In genomic region chr5:136769900-136770684, GRCh38 we compare ENCODE assay signal across 8 cellular contexts.
DNase-seq lines count a peak whose midpoint lies in the region; ATAC-seq and TF ChIP-seq lines count a peak whose summit lies in the region.

No MANE protein-coding gene starts in this region.

- peak; percentile 80 for ATAC-seq in RWPE2 (ENCODE audit: low read depth)
- peak; percentile 96 for ATAC-seq in left lung

- peak; percentile 11 to 20 (median 17) for DNase-seq in stimulated activated CD4-positive, alpha-beta T cell treated with anti-CD3 and anti-CD28 coated beads, Interleukin-12 subunit alpha, Interleukin-12 subunit beta, amount 100 ng/mL, for 48 hours (ENCODE audit: low read depth in 2 of 3, low spot score in 1 of 3)
- DNase-seq in stimulated activated CD4-positive, alpha-beta T cell treated with anti-CD3 and anti-CD28 coated beads, Interleukin-4, amount 100 ng/mL, for 4 hours = no peak
- DNase-seq in GOT3 (lab: John Stamatoyannopoulos, UW) = peak; percentile 35
- DNase-seq in RWPE2 (ENCODE audit: low spot score) = peak; percentile 68
- DNase-seq in choroid plexus epithelial cell (ENCODE audit: low read depth) = peak; percentile 89
- DNase-seq in left lung = peak; percentile 38 to 46
- DNase-seq in superior temporal gyrus (ENCODE audit: extremely low spot score) = peak; percentile 89

- H3K9me3 ChIP-seq in RWPE2 (ENCODE audit: severe bottlenecking) (no peaks in the 10 kb centered on the region), left lung (no peaks in the 10 kb centered on the region)

- intact Hi-C loops in left lung (cut with DNase I) = loop anchor here in 1 of 2 donors (10.0 kb wide), 1 partner anchor 525 kb away; no protein-coding TSS in a partner anchor

- H3K4me3 ChIP-seq in RWPE2 (ENCODE audit: severe bottlenecking) (no peak overlapping the region), choroid plexus epithelial cell (ENCODE audit: low read depth, low read length) (no peak overlapping the region), left lung (no peak overlapping the region)

- H3K27me3 ChIP-seq in RWPE2 (ENCODE audit: insufficient read depth, poor library complexity, severe bottlenecking) (peaks cover 7% of the 10 kb centered on the region), left lung (no peaks in the 10 kb centered on the region)

- peak; percentile 87 for TF ChIP-seq CTCF in LNCAP (IDR thresholded peaks at IDR 0.05)
- peak; percentile 95 for TF ChIP-seq CTCF in RWPE2 (IDR thresholded peaks at IDR 0.05; ENCODE audit: poor library complexity, severe bottlenecking)
- TF ChIP-seq CTCF in choroid plexus epithelial cell (conservative IDR thresholded peaks at IDR 0.05; ENCODE audit: low read depth, low read length) = peak; percentile 99
- peak; percentile 54 to 71 for TF ChIP-seq CTCF in left lung (IDR thresholded peaks at IDR 0.05)

- H3K27ac ChIP-seq in RWPE2 (ENCODE audit: poor library complexity, severe bottlenecking) (no peak overlapping the region), left lung (no peak overlapping the region)

- H3K4me1 ChIP-seq in RWPE2 (ENCODE audit: insufficient read depth, poor library complexity, severe bottlenecking) (no peaks in the 10 kb centered on the region), left lung (no peaks in the 10 kb centered on the region)

- no peaks in the 10 kb centered on the region for H3K36me3 ChIP-seq in RWPE2 (ENCODE audit: low read depth)
- no peaks in the 10 kb centered on the region for H3K36me3 ChIP-seq in left lung

Comparison
In these comparisons a context has a peak if more than half of its experiments do, and no peak if none do; other contexts are left out.
1. DNase-seq: peak in stimulated activated CD4-positive, alpha-beta T cell treated with anti-CD3 and anti-CD28 coated beads, Interleukin-12 subunit alpha, Interleukin-12 subunit beta, amount 100 ng/mL, for 48 hours (3 of 3), GOT3 (single experiment), RWPE2 (single experiment), choroid plexus epithelial cell (single experiment), left lung (2 of 2) and superior temporal gyrus (single experiment); none in stimulated activated CD4-positive, alpha-beta T cell treated with anti-CD3 and anti-CD28 coated beads, Interleukin-4, amount 100 ng/mL, for 4 hours (0 of 2).
2. Peak in every context shown above with its lines, with median percentiles within 50 percentile points of each other: CTCF ChIP-seq.